ENCODE assay signal across 8 cellular contexts in genomic region chr14:51239813-51240803, GRCh38. TPM values are rescaled to one million over a fixed set of nuclear protein-coding genes. Genes with fewer than 3 reads are reported as not detected.
DNase-seq lines count a peak whose midpoint lies in the region; ATAC-seq and TF ChIP-seq lines count a peak whose summit lies in the region.

TMX1 (plus strand) TSS chr14:51240247; CDS start chr14:51240293, 46 bp downstream.

- ATAC-seq in GM21619 (IDR thresholded peaks at IDR 0.05; ENCODE audit: unreplicated experiment) (peak; percentile 91), mucosa of descending colon (peak; percentile 99)

- peaks cover 3% of the 10 kb centered on the region for H3K4me1 ChIP-seq in mucosa of descending colon (ENCODE audit: low read depth)

- no peaks in the 10 kb centered on the region for H3K36me3 ChIP-seq in mucosa of descending colon (ENCODE audit: low read depth)

- TF ChIP-seq CTCF in epithelial cell of proximal tubule (conservative IDR thresholded peaks at IDR 0.05; ENCODE audit: low read depth, low read length), result peak; percentile 4
- TF ChIP-seq CTCF in mucosa of descending colon (IDR thresholded peaks at IDR 0.05), result no peak

- TF ChIP-seq RAD21 in Ishikawa (IDR thresholded peaks at IDR 0.05; ENCODE audit: low read depth), result no peak

- TF ChIP-seq EP300 in Ishikawa (IDR thresholded peaks at IDR 0.05; ENCODE audit: borderline replicate concordance), result no peak

- DNase-seq in DMS53 (lab: John Stamatoyannopoulos, UW) (peak; percentile 97), OCI-M2 (lab: John Stamatoyannopoulos, UW; ENCODE audit: unreplicated experiment) (peak; percentile 89), activated T-cell treated with anti-CD3 and anti-CD28 coated beads for 4 hours (peak; percentile 73), epithelial cell of proximal tubule (ENCODE audit: low read depth) (peak; percentile 86), mucosa of descending colon (peak; percentile 92 to 95 (median 94))
- peak; percentile 86 for DNase-seq in stimulated activated CD8-positive, alpha-beta memory T cell treated with anti-CD3 and anti-CD28 coated beads, Interleukin-4, amount 100 ng/mL, for 24 hours (ENCODE audit: low read depth)

- H3K9me3 ChIP-seq in mucosa of descending colon, result no peaks in the 10 kb centered on the region

- intact Hi-C loops in mucosa of descending colon (cut with DNase I, micrococcal nuclease), result no loop called here

- peak within 1 kb of the TSS; percentile 93 for H3K4me3 ChIP-seq in epithelial cell of proximal tubule (ENCODE audit: low read depth, low read length)
- peak within 1 kb of the TSS; percentile 94 for H3K4me3 ChIP-seq in mucosa of descending colon

TF ChIP-seq in Ishikawa, 13 proteins besides CTCF, POLR2A, EP300 and RAD21:
- TF ChIP-seq TCF12 (IDR thresholded peaks at IDR 0.05; ENCODE audit: low read depth) (peak; percentile 56; the same call in 1 of the 2 replicates), TAF1 (IDR thresholded peaks at IDR 0.05; ENCODE audit: low read depth) (peak; percentile 77), CREB1 (IDR thresholded peaks at IDR 0.05; ENCODE audit: low read depth) (no peak), CEBPB (IDR thresholded peaks at IDR 0.05) (no peak; the same call in 1 of the 2 replicates), YY1 (IDR thresholded peaks at IDR 0.05; ENCODE audit: low read depth) (peak; percentile 87), ZBTB7A (IDR thresholded peaks at IDR 0.05; ENCODE audit: low read depth) (peak; percentile 65; the same call in 1 of the 2 replicates)
- TF ChIP-seq, protein P1, sequence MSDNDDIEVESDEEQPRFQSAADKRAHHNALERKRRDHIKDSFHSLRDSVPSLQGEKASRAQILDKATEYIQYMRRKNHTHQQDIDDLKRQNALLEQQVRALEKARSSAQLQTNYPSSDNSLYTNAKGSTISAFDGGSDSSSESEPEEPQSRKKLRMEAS (IDR thresholded peaks at IDR 0.05), result peak; percentile 63
- TF ChIP-seq, protein P2, sequence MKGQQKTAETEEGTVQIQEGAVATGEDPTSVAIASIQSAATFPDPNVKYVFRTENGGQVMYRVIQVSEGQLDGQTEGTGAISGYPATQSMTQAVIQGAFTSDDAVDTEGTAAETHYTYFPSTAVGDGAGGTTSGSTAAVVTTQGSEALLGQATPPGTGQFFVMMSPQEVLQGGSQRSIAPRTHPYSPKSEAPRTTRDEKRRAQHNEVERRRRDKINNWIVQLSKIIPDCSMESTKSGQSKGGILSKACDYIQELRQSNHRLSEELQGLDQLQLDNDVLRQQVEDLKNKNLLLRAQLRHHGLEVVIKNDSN (IDR thresholded peaks at IDR 0.05), result no peak

RNA-seq across cellular contexts. Expression of gene TMX1, which starts in this region (rescaled TPM):
- total RNA-seq in epithelial cell of proximal tubule (31.4 and 60.7 TPM in 2 replicates), mucosa of descending colon (10 to 100 TPM; 29.9 to 31.9 (median 30.1) TPM)

Comparison
In these comparisons a context has a peak if more than half of its experiments do, and no peak if none do; other contexts are left out.
1. Peak in every context shown above with its lines: DNase-seq, ATAC-seq and H3K4me3 ChIP-seq.